Comparison of ENCODE assay signal across 15 cellular contexts in the genomic region with DNA sequence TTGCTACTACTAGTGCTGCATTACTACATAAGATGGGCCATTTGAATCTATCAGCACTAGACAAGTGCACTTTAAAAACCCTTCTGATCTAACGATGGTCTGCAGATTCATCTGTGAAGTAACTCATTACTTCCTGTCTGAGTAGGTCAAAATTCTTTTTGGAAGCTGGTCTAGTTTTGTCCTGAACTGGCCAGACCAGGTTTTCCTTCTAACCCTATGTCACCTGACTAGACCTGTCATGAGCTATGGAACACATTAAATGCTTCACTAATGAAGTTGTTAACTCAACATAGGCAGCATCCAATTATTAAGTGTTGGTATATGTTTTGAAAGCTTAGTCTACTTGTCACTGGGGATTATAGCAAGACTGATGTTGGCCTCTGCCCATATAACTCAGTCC. TPM values are rescaled to one million over a fixed set of nuclear protein-coding genes. Genes with fewer than 3 reads are reported as not detected.
A peak's percentile ranks its signal among the peaks of the same experiment; 100 is the strongest.
DNase-seq lines count a peak whose midpoint lies in the region; ATAC-seq and TF ChIP-seq lines count a peak whose summit lies in the region.
"Had no signal": no experiment of that assay in that cellular context is flagged by ENCODE, and none has a peak within 500 bp of the region (broad histone marks: within the 10 kb centered on the region; RNA-seq: fewer than 3 reads in every experiment).

No MANE protein-coding gene starts in this region.

- H3K36me3 Mint-ChIP-seq in CD8-positive, alpha-beta T cell, result peaks cover 26% of the 10 kb centered on the region
- peaks cover 27% of the 10 kb centered on the region for H3K36me3 Mint-ChIP-seq in WTC11
- H3K36me3 Mint-ChIP-seq in immature natural killer cell, result peaks cover 4 to 21% (median 14%) of the 10 kb centered on the region in 3 donors

- no peak overlapping the region for H3K18ac ChIP-seq in neuronal stem cell (ENCODE audit: low read length)

- CTCF ChIA-PET in CD8-positive, alpha-beta T cell (lab: Charles Lee), result no interaction called here
- CTCF ChIA-PET in WTC11 (lab: Charles Lee), result no interaction called here

- POLR2A ChIA-PET in CD8-positive, alpha-beta T cell (lab: Charles Lee), result no interaction called here
- POLR2A ChIA-PET in WTC11 (lab: Charles Lee), result no interaction called here

- H2BK120ac ChIP-seq in neuronal stem cell (ENCODE audit: low read depth, low read length), result no peak overlapping the region

- H2BK12ac ChIP-seq in neuronal stem cell (ENCODE audit: low read length), result no peak overlapping the region

- H3K27me3 Mint-ChIP-seq in CD8-positive, alpha-beta T cell (ENCODE audit: low read depth), result no peaks in the 10 kb centered on the region
- no peaks in the 10 kb centered on the region for H3K27me3 Mint-ChIP-seq in WTC11 (ENCODE audit: low read depth)
- peaks cover 0 to 4% (median 0%) of the 10 kb centered on the region in 3 donors for H3K27me3 Mint-ChIP-seq in immature natural killer cell (ENCODE audit: low read depth in 3 of 3)

- H3K4me2 ChIP-seq in neuronal stem cell (ENCODE audit: insufficient read depth, low read length, poor library complexity, severe bottlenecking), result no peak overlapping the region
- H3K4me2 ChIP-seq: SK-N-SH had no signal

- peaks cover 10% of the 10 kb centered on the region for H3K4me1 ChIP-seq in CD8-positive, alpha-beta T cell (ENCODE audit: insufficient read depth, low read length)
- H3K4me1 ChIP-seq in ascending aorta, result no peaks in the 10 kb centered on the region
- no peaks in the 10 kb centered on the region for H3K4me1 ChIP-seq in neuronal stem cell (ENCODE audit: control insufficient read depth in 2 of 2, insufficient read depth in 1 of 2, low read depth in 1 of 2, low read length in 2 of 2)

- H2BK5ac ChIP-seq in neuronal stem cell (ENCODE audit: low read length), result no peak overlapping the region

- no peak overlapping the region for H3K14ac ChIP-seq in neuronal stem cell (ENCODE audit: low read length)

- peaks cover 13% of the 10 kb centered on the region for H3K4me1 Mint-ChIP-seq in CD8-positive, alpha-beta T cell (ENCODE audit: low read depth)
- H3K4me1 Mint-ChIP-seq in WTC11 (no peaks in the 10 kb centered on the region), immature natural killer cell (peaks cover 17% of the 10 kb centered on the region in 2 donors)

- TF ChIP-seq CTCF in 22Rv1 (IDR thresholded peaks at IDR 0.05), result no peak
- TF ChIP-seq CTCF in CD8-positive, alpha-beta T cell (IDR thresholded peaks at IDR 0.05), result no peak
- no peak for TF ChIP-seq CTCF in WTC11 (IDR thresholded peaks at IDR 0.05)
- TF ChIP-seq CTCF in ascending aorta (IDR thresholded peaks at IDR 0.05), result no peak

- no CpG with 5 or more reads among the region's 1 CpG for WGBS in neuronal stem cell (ENCODE audit: extremely low coverage in 2 of 2, insufficient read length in 2 of 2, insufficient replicate concordance in 1 of 2), 2 donors

- H3K27ac ChIP-seq in 22Rv1, result peak overlapping the region; percentile 34; the same call in 1 of the 2 replicates
- no peak overlapping the region for H3K27ac ChIP-seq in CD8-positive, alpha-beta T cell (ENCODE audit: low read depth, low read length)
- no peak overlapping the region for H3K27ac ChIP-seq in ascending aorta
- no peak overlapping the region for H3K27ac ChIP-seq in neuronal stem cell (replicated peaks; ENCODE audit: low read length)
- H3K27ac ChIP-seq: upper lobe of left lung had no signal

- H3K27ac Mint-ChIP-seq in CD8-positive, alpha-beta T cell, result peak overlapping the region; percentile 75
- no peak overlapping the region for H3K27ac Mint-ChIP-seq in WTC11
- peak overlapping the region in 5 of 6 donors; percentile 38 to 88 (median 71) for H3K27ac Mint-ChIP-seq in immature natural killer cell

- H2AFZ ChIP-seq in neuronal stem cell (ENCODE audit: low read length), result no peak overlapping the region

- H3K9me3 ChIP-seq in CD8-positive, alpha-beta T cell (ENCODE audit: low read length), result no peaks in the 10 kb centered on the region
- no peaks in the 10 kb centered on the region for H3K9me3 ChIP-seq in ascending aorta
- no peaks in the 10 kb centered on the region for H3K9me3 ChIP-seq in neuronal stem cell (replicated peaks in 1 of 2; ENCODE audit: control insufficient read depth in 2 of 2, insufficient read depth in 1 of 2, low read depth in 1 of 2, low read length in 2 of 2)
- H3K9me3 ChIP-seq: SK-N-SH, upper lobe of left lung had no signal

- no peak for ATAC-seq in CD8-positive, alpha-beta T cell
- no peak for ATAC-seq in WTC11

- H3K4me3 Mint-ChIP-seq in CD8-positive, alpha-beta T cell, result no peak overlapping the region
- H3K4me3 Mint-ChIP-seq in WTC11 (no peak overlapping the region), immature natural killer cell (no peak overlapping the region)
- H3K4me3 Mint-ChIP-seq: activated naive CD4-positive, alpha-beta T cell treated with anti-CD3 and anti-CD28 coated beads for 36 hours; H9 had no signal

- no peak overlapping the region for H4K8ac ChIP-seq in neuronal stem cell (ENCODE audit: low read depth, low read length)

- peaks cover 8% of the 10 kb centered on the region for H3K36me3 ChIP-seq in CD8-positive, alpha-beta T cell (ENCODE audit: insufficient read depth, low read length)
- H3K36me3 ChIP-seq in ascending aorta (peaks cover 27 to 40% of the 10 kb centered on the region in 2 donors), neuronal stem cell (replicated peaks in 1 of 2; ENCODE audit: control insufficient read depth in 2 of 2, insufficient read depth in 2 of 2, low read length in 2 of 2) (peaks cover 6 to 42% of the 10 kb centered on the region in 2 donors)

- no peak for DNase-seq in CD8-positive, alpha-beta T cell
- DNase-seq in WTC11 (ENCODE audit: low spot score) (no peak), immature natural killer cell (no peak), NCI-H2171 (lab: John Stamatoyannopoulos, UW) (no peak), ascending aorta (ENCODE audit: low spot score in 2 of 2) (no peak), neuronal stem cell (ENCODE audit: low spot score) (no peak)
- no peak for DNase-seq in NK-92 treated with Interleukin-12 subunit alpha and Interleukin-12 subunit beta, amount 100 ng/mL, for 24 hours (lab: John Stamatoyannopoulos, UW)
- DNase-seq: activated naive CD4-positive, alpha-beta T cell treated with anti-CD3 and anti-CD28 coated beads for 36 hours; central memory CD4-positive, alpha-beta T cell; H9; nucleus accumbens; SK-N-SH; stimulated activated CD4-positive, alpha-beta T cell treated with anti-CD3 and anti-CD28 coated beads, Interleukin-4, amount 100 ng/mL, for 24 hours; upper lobe of left lung had no signal

- no peak overlapping the region for H2AK5ac ChIP-seq in neuronal stem cell (ENCODE audit: low read depth, low read length)

- H3K27me3 ChIP-seq in CD8-positive, alpha-beta T cell (ENCODE audit: insufficient read depth, low read length), result no peaks in the 10 kb centered on the region
- H3K27me3 ChIP-seq in ascending aorta, result no peaks in the 10 kb centered on the region
- H3K27me3 ChIP-seq in neuronal stem cell (ENCODE audit: control insufficient read depth in 3 of 3, insufficient read depth in 3 of 3, low read depth in 1 of 3, low read length in 3 of 3), result no peaks in the 10 kb centered on the region
- H3K27me3 ChIP-seq: upper lobe of left lung had no signal

- H3K9ac ChIP-seq in neuronal stem cell (ENCODE audit: low read depth, low read length, poor library complexity), result no peak overlapping the region
- H3K9ac ChIP-seq: SK-N-SH had no signal

- H3K79me1 ChIP-seq in neuronal stem cell (ENCODE audit: low read depth, low read length), result no peaks in the 10 kb centered on the region

- intact Hi-C loops in CD8-positive, alpha-beta T cell (cut with DNase I, micrococcal nuclease), result no loop called here
- intact Hi-C loops in ascending aorta (cut with DNase I), result no loop called here

- no peaks in the 10 kb centered on the region for H3K9me3 Mint-ChIP-seq in CD8-positive, alpha-beta T cell
- H3K9me3 Mint-ChIP-seq in WTC11, result peaks cover 5% of the 10 kb centered on the region
- no peaks in the 10 kb centered on the region for H3K9me3 Mint-ChIP-seq in immature natural killer cell
- H3K9me3 Mint-ChIP-seq: activated naive CD4-positive, alpha-beta T cell treated with anti-CD3 and anti-CD28 coated beads for 36 hours had no signal

- H4K91ac ChIP-seq in neuronal stem cell (ENCODE audit: low read depth, low read length, poor library complexity), result no peak overlapping the region

- H3K4me3 ChIP-seq in CD8-positive, alpha-beta T cell (ENCODE audit: low read depth, low read length), result no peak overlapping the region
- H3K4me3 ChIP-seq in ascending aorta (no peak overlapping the region), neuronal stem cell (ENCODE audit: low read length in 2 of 2) (no peak overlapping the region)
- H3K4me3 ChIP-seq: upper lobe of left lung had no signal

- no peak overlapping the region for H3K23ac ChIP-seq in neuronal stem cell (ENCODE audit: low read depth, low read length, poor library complexity)

- no peak overlapping the region for H2BK15ac ChIP-seq in neuronal stem cell (ENCODE audit: low read length)

- H3K4ac ChIP-seq in neuronal stem cell (ENCODE audit: low read length), result no peak overlapping the region

TF ChIP-seq in WTC11, 78 proteins besides CTCF, POLR2A, EP300 and RAD21 (continues in another document):
- TF ChIP-seq CREM (CRISPR knock-in tag; IDR thresholded peaks at IDR 0.05), result no peak
- no peak for TF ChIP-seq EMX1 (CRISPR knock-in tag; IDR thresholded peaks at IDR 0.05)
- TF ChIP-seq, protein P1, sequence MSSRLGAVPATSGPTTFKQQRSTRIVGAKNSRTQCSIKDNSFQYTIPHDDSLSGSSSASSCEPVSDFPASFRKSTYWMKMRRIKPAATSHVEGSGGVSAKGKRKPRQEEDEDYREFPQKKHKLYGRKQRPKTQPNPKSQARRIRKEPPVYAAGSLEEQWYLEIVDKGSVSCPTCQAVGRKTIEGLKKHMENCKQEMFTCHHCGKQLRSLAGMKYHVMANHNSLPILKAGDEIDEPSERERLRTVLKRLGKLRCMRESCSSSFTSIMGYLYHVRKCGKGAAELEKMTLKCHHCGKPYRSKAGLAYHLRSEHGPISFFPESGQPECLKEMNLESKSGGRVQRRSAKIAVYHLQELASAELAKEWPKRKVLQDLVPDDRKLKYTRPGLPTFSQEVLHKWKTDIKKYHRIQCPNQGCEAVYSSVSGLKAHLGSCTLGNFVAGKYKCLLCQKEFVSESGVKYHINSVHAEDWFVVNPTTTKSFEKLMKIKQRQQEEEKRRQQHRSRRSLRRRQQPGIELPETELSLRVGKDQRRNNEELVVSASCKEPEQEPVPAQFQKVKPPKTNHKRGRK (CRISPR knock-in tag; IDR thresholded peaks at IDR 0.05; ENCODE audit: borderline replicate concordance), result no peak
- TF ChIP-seq ELF4 (CRISPR knock-in tag; IDR thresholded peaks at IDR 0.05; ENCODE audit: low read depth), result no peak
- no peak for TF ChIP-seq ZBTB21 (CRISPR knock-in tag; IDR thresholded peaks at IDR 0.05; ENCODE audit: borderline replicate concordance)
- TF ChIP-seq ZNF232 (CRISPR knock-in tag; IDR thresholded peaks at IDR 0.05), result no peak
- TF ChIP-seq TEAD4 (CRISPR knock-in tag; IDR thresholded peaks at IDR 0.05), result no peak

RNA-seq across cellular contexts. Expression of gene RBM5, which starts 10.1 kb away (rescaled TPM):
- total RNA-seq in CD8-positive, alpha-beta T cell, result 100 to 1,000 TPM; 376 to 409 TPM
- total RNA-seq in WTC11 (2021) (88.0 to 92.3 TPM (median 92.1 TPM) in 3 replicates), ascending aorta (105 TPM)
- polyA plus RNA-seq in immature natural killer cell, result 10 to 100 TPM; 15.5 to 40.7 (median 21.4) TPM
- polyA plus RNA-seq in neuronal stem cell (2013, experiment 1 of 2), result 103 TPM
- polyA plus RNA-seq in neuronal stem cell (2013, experiment 2 of 2), result 104 TPM
